In the genomic region with DNA sequence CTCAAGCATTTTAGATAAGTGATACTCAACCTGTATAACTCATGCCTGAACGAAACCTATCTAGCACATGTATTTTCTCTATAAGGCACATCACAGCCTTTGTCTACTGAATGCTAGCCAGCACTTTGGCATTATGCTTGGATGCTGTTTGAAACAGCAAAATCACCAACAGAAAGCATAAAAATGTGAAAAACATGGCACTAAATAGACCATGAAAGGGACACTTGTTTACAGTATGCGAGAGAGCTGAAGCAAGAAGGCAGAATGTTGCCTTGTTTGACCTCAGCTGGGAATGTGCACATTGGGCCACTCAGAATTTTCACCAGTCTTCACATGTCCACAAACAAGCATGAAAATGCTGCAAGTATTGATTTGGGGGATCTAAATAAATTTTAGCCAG, we compare ENCODE assay signal across 17 cellular contexts.
"Had no signal": no experiment of that assay in that cellular context is flagged by ENCODE, and none has a peak within 500 bp of the region (broad histone marks: within the 10 kb centered on the region; RNA-seq: fewer than 3 reads in every experiment).

No MANE protein-coding gene starts in this region.

- DNase-seq: activated CD4-positive, CD25-positive, alpha-beta regulatory T cell treated with anti-CD3 and anti-CD28 coated beads, Interleukin-2, amount 50 U/mL, for 72 hours; activated naive CD4-positive, alpha-beta T cell; activated naive CD8-positive, alpha-beta T cell treated with anti-CD3 and anti-CD28 coated beads, Interleukin-2, amount 10 ng/mL, durations not matched to agents 7 days and 5 days; aorta; erythroblast; foreskin keratinocyte; left colon; naive B cell; ovary; stimulated activated CD4-positive, alpha-beta T cell treated with anti-CD3 and anti-CD28 coated beads, Interleukin-2, amount 100 ng/mL, for 48 hours; T-helper 1 cell; T1000; tibial artery had no signal

- H3K4me1 ChIP-seq: foreskin keratinocyte, tibial artery, vagina had no signal

- H3K9me3 ChIP-seq: ovary, tibial artery, vagina had no signal

- H3K36me3 ChIP-seq: ovary had no signal

- H3K27me3 ChIP-seq: foreskin keratinocyte, neural progenitor cell, ovary, tibial artery, vagina had no signal

- H3K27ac ChIP-seq: foreskin keratinocyte, neural progenitor cell, ovary, tibial artery, vagina had no signal

- H3K4me3 ChIP-seq: lung, neural progenitor cell, ovary, tibial artery, vagina had no signal

- H2AFZ ChIP-seq: neural progenitor cell had no signal

- ATAC-seq: foreskin keratinocyte; left colon; stimulated activated memory B cell treated with anti-CD40 and anti-IgM and Interleukin-4, amounts not matched to agents 10 μg/mL and 1 μg/mL and 100 μg/mL, for 72 hours had no signal

- H3K4me2 ChIP-seq: neural progenitor cell had no signal

- H3K9ac ChIP-seq: neural progenitor cell had no signal
